Comparison of ENCODE assay signal across 1 cellular context in genomic region chr16:81659249-81659648, GRCh38.
TF ChIP-seq lines count a peak whose summit lies in the region.

No MANE protein-coding gene starts in this region.

TF ChIP-seq in HEK293, 187 proteins besides CTCF, POLR2A, EP300 and RAD21 (continued from another document):
- TF ChIP-seq, protein P1, sequence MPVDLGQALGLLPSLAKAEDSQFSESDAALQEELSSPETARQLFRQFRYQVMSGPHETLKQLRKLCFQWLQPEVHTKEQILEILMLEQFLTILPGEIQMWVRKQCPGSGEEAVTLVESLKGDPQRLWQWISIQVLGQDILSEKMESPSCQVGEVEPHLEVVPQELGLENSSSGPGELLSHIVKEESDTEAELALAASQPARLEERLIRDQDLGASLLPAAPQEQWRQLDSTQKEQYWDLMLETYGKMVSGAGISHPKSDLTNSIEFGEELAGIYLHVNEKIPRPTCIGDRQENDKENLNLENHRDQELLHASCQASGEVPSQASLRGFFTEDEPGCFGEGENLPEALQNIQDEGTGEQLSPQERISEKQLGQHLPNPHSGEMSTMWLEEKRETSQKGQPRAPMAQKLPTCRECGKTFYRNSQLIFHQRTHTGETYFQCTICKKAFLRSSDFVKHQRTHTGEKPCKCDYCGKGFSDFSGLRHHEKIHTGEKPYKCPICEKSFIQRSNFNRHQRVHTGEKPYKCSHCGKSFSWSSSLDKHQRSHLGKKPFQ (tag by site-specific recombination; IDR thresholded peaks at IDR 0.05): no peak
